14 cellular contexts compared by ENCODE assay signal in the genomic region with DNA sequence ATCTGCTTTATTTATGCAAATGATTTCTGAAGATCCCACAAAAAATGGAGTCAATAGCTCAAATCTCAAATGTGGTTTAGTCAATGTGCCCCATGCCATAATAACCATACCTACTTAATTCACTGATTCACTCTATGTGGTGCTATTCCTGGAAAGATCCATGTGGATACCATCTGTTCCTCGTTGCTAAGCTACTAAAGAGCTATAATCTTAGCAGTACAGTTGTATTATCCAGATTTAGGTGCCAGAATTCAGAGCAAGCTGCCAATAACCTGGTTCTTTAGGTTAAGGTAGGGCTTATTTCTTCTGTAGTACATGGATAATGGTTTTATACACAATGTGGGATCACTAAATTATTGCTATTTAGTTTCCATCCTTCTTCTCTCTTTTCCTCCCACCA.
"Had no signal": no experiment of that assay in that cellular context is flagged by ENCODE, and none has a peak within 500 bp of the region (broad histone marks: within the 10 kb centered on the region; RNA-seq: fewer than 3 reads in every experiment).

No MANE protein-coding gene starts in this region.

- H3K4me3 Mint-ChIP-seq: activated naive CD8-positive, alpha-beta T cell treated with anti-CD3 and anti-CD28 coated beads, Interleukin-2, amount 10 ng/mL, durations not matched to agents 7 days and 5 days; dendritic cell treated with granulocyte-macrophage colony-stimulating factor and Interleukin-4, amounts not matched to agents 40 ng/mL and 50 ng/mL, for 4 days; naive thymus-derived CD8-positive, alpha-beta T cell; stimulated activated memory B cell treated with anti-CD40 and anti-IgM and Interleukin-4, amounts not matched to agents 10 μg/mL and 1 μg/mL and 100 μg/mL, for 72 hours; type B pancreatic cell had no signal

- H3K4me3 ChIP-seq: mucosa of descending colon, spleen had no signal

- ATAC-seq: mucosa of descending colon; naive thymus-derived CD8-positive, alpha-beta T cell; stimulated activated memory B cell treated with anti-CD40 and anti-IgM and Interleukin-4, amounts not matched to agents 10 μg/mL and 1 μg/mL and 100 μg/mL, for 72 hours had no signal

- H3K27me3 ChIP-seq: neutrophil, spleen had no signal

- DNase-seq: activated CD4-positive, alpha-beta T cell treated with anti-CD3 and anti-CD28 coated beads, Interleukin-2, amount 50 U/mL, for 4 hours; activated gamma-delta T cell; activated naive CD8-positive, alpha-beta T cell treated with anti-CD3 and anti-CD28 coated beads, Interleukin-2, amount 10 ng/mL, durations not matched to agents 7 days and 5 days; activated T-cell treated with anti-CD3 and anti-CD28 coated beads, Interleukin-2, amount 50 U/mL, for 48 hours; aorta; central memory CD4-positive, alpha-beta T cell; mucosa of descending colon; naive thymus-derived CD8-positive, alpha-beta T cell; spleen; stimulated activated CD4-positive, alpha-beta T cell treated with anti-CD3 and anti-CD28 coated beads, Interleukin-1b, Interleukin-23, amount 100 ng/mL, for 48 hours had no signal

- H3K9me3 Mint-ChIP-seq: stimulated activated memory B cell treated with anti-CD40 and anti-IgM and Interleukin-4, amounts not matched to agents 10 μg/mL and 1 μg/mL and 100 μg/mL, for 72 hours; type B pancreatic cell had no signal

- H3K4me1 Mint-ChIP-seq: activated naive CD8-positive, alpha-beta T cell treated with anti-CD3 and anti-CD28 coated beads, Interleukin-2, amount 10 ng/mL, durations not matched to agents 7 days and 5 days; naive thymus-derived CD8-positive, alpha-beta T cell; stimulated activated memory B cell treated with anti-CD40 and anti-IgM and Interleukin-4, amounts not matched to agents 10 μg/mL and 1 μg/mL and 100 μg/mL, for 72 hours had no signal

- H3K4me1 ChIP-seq: spleen had no signal

- H3K27me3 Mint-ChIP-seq: activated naive CD8-positive, alpha-beta T cell treated with anti-CD3 and anti-CD28 coated beads, Interleukin-2, amount 10 ng/mL, durations not matched to agents 7 days and 5 days; dendritic cell treated with granulocyte-macrophage colony-stimulating factor and Interleukin-4, amounts not matched to agents 40 ng/mL and 50 ng/mL, for 4 days; naive thymus-derived CD8-positive, alpha-beta T cell; stimulated activated memory B cell treated with anti-CD40 and anti-IgM and Interleukin-4, amounts not matched to agents 10 μg/mL and 1 μg/mL and 100 μg/mL, for 72 hours had no signal

- H3K27ac ChIP-seq: neutrophil, spleen had no signal

- H3K36me3 Mint-ChIP-seq: activated naive CD8-positive, alpha-beta T cell treated with anti-CD3 and anti-CD28 coated beads, Interleukin-2, amount 10 ng/mL, durations not matched to agents 7 days and 5 days; stimulated activated memory B cell treated with anti-CD40 and anti-IgM and Interleukin-4, amounts not matched to agents 10 μg/mL and 1 μg/mL and 100 μg/mL, for 72 hours; type B pancreatic cell had no signal

- H3K9me3 ChIP-seq: mucosa of descending colon, neutrophil, spleen had no signal

- H3K36me3 ChIP-seq: neutrophil, spleen had no signal

- H3K27ac Mint-ChIP-seq: activated naive CD8-positive, alpha-beta T cell treated with anti-CD3 and anti-CD28 coated beads, Interleukin-2, amount 10 ng/mL, durations not matched to agents 7 days and 5 days; dendritic cell treated with granulocyte-macrophage colony-stimulating factor and Interleukin-4, amounts not matched to agents 40 ng/mL and 50 ng/mL, for 4 days; naive thymus-derived CD8-positive, alpha-beta T cell; stimulated activated memory B cell treated with anti-CD40 and anti-IgM and Interleukin-4, amounts not matched to agents 10 μg/mL and 1 μg/mL and 100 μg/mL, for 72 hours; type B pancreatic cell had no signal
